Comparison of ENCODE assay signal across 8 cellular contexts in the genomic region with DNA sequence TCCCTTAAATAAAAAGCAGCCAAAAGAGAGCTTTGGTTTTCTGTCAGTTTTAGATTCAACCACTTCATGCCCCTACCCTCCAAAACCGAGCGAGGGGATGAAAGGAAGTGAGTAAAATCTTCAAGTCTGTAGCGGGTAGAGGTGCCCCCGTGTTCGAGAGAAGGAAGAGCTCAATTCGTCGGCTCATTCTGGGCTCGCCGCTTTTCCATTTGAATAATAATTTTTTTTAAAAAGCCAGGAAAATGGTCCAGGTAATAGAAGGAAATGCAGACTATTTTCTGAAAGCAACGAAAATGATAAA.
DNase-seq lines count a peak whose midpoint lies in the region; ATAC-seq, FAIRE-seq and TF ChIP-seq lines count a peak whose summit lies in the region.

No MANE protein-coding gene starts in this region.

- POLR2A ChIA-PET in HepG2 (lab: Yijun Ruan, JAX) = no interaction called here

- no peak for TF ChIP-seq EP300 in HepG2 (IDR thresholded peaks at IDR 0.05; ENCODE audit: low read depth in 2 of 2, low read length in 2 of 2)
- TF ChIP-seq EP300 in HepG2 (CRISPR knock-in tag; IDR thresholded peaks at IDR 0.05; ENCODE audit: borderline replicate concordance) = no peak

- WGBS in HepG2 (ENCODE audit: low lambda C conversion rate) = 16% methylated on average over 10 of the region's 10 CpGs
- 4% methylated on average over 10 of the region's 10 CpGs for WGBS in urinary bladder

- FAIRE-seq in HepG2 (lab: Jason Lieb, UNC) (no peak), HTR-8/SVneo (lab: Jason Lieb, UNC) (no peak)

- H3K4me3 ChIP-seq in HepG2 (replicated peaks in 1 of 3; ENCODE audit: insufficient read depth in 1 of 3, low read depth in 2 of 3, low read length in 3 of 3) (no peak overlapping the region), urinary bladder (ENCODE audit: low read depth, low read length) (peak overlapping the region; percentile 85)

- TF ChIP-seq POLR2A in HepG2 (IDR thresholded peaks at IDR 0.05; ENCODE audit: insufficient read depth in 1 of 2, low read depth in 2 of 2, low read length in 2 of 2) = no peak

- H3K27ac ChIP-seq in HepG2 (ENCODE audit: extremely low read length, insufficient read depth, low read length) = no peak overlapping the region
- no peak overlapping the region for H3K27ac ChIP-seq in urinary bladder (ENCODE audit: low read depth)

- H3K9me3 Mint-ChIP-seq in activated naive CD4-positive, alpha-beta T cell treated with anti-CD3 and anti-CD28 coated beads, Interleukin-2, amount 10 ng/mL, durations not matched to agents 7 days and 5 days = no peaks in the 10 kb centered on the region
- H3K9me3 Mint-ChIP-seq in activated naive CD8-positive, alpha-beta T cell (ENCODE audit: low read depth) = no peaks in the 10 kb centered on the region

- DNase-seq in activated naive CD4-positive, alpha-beta T cell treated with anti-CD3 and anti-CD28 coated beads, Interleukin-2, amount 10 ng/mL, durations not matched to agents 7 days and 5 days = no peak
- DNase-seq in activated naive CD4-positive, alpha-beta T cell treated with Interleukin-2 at 50 U/mL for 16 hours = no peak
- DNase-seq in HepG2 (ENCODE audit: low spot score) (no peak), HTR-8/SVneo (ENCODE audit: insufficient read length, low spot score) (no peak), NCI-H345 (lab: John Stamatoyannopoulos, UW) (no peak)

- TF ChIP-seq RAD21 in HepG2 (CRISPR knock-in tag; IDR thresholded peaks at IDR 0.05) = no peak

- no peaks in the 10 kb centered on the region for H3K36me3 Mint-ChIP-seq in activated naive CD4-positive, alpha-beta T cell treated with anti-CD3 and anti-CD28 coated beads, Interleukin-2, amount 10 ng/mL, durations not matched to agents 7 days and 5 days
- no peaks in the 10 kb centered on the region for H3K36me3 Mint-ChIP-seq in activated naive CD8-positive, alpha-beta T cell

- BruUV-seq in HepG2 (replicated peaks; lab: Mats Ljungman, UMichigan) = no TSS peak

- no peak overlapping the region for H3K4me2 ChIP-seq in HepG2 (ENCODE audit: low read depth, low read length)

- peaks cover 57% of the 10 kb centered on the region for H3K27me3 Mint-ChIP-seq in activated naive CD4-positive, alpha-beta T cell treated with anti-CD3 and anti-CD28 coated beads, Interleukin-2, amount 10 ng/mL, durations not matched to agents 7 days and 5 days
- H3K27me3 Mint-ChIP-seq in activated naive CD8-positive, alpha-beta T cell = peaks cover 25% of the 10 kb centered on the region

- no peaks in the 10 kb centered on the region for H3K36me3 ChIP-seq in HepG2 (replicated peaks in 1 of 2; ENCODE audit: control insufficient read depth in 1 of 2, insufficient read depth in 2 of 2, low read length in 2 of 2)
- no peaks in the 10 kb centered on the region for H3K36me3 ChIP-seq in urinary bladder (ENCODE audit: insufficient read depth)

- no peak for TF ChIP-seq CTCF in HepG2 (CRISPR knock-in tag; IDR thresholded peaks at IDR 0.05)

- peaks cover 6% of the 10 kb centered on the region for H3K4me1 Mint-ChIP-seq in activated naive CD4-positive, alpha-beta T cell treated with anti-CD3 and anti-CD28 coated beads, Interleukin-2, amount 10 ng/mL, durations not matched to agents 7 days and 5 days
- peaks cover 13% of the 10 kb centered on the region for H3K4me1 Mint-ChIP-seq in activated naive CD8-positive, alpha-beta T cell (ENCODE audit: low read depth)

- no peaks in the 10 kb centered on the region for H3K9me3 ChIP-seq in HepG2 (ENCODE audit: low read length)

- no peaks in the 10 kb centered on the region for H4K20me1 ChIP-seq in HepG2 (ENCODE audit: insufficient read depth, low read length)

- intact Hi-C loops in HepG2 (cut with micrococcal nuclease; ENCODE audit: unreplicated experiment) = loop anchor here (10.0 kb wide), 2 partner anchors 501 to 531 kb away; no protein-coding TSS in a partner anchor

- no peak overlapping the region for H3K27ac Mint-ChIP-seq in activated naive CD4-positive, alpha-beta T cell treated with anti-CD3 and anti-CD28 coated beads, Interleukin-2, amount 10 ng/mL, durations not matched to agents 7 days and 5 days
- no peak overlapping the region for H3K27ac Mint-ChIP-seq in activated naive CD8-positive, alpha-beta T cell

- H3K79me2 ChIP-seq in HepG2 (ENCODE audit: insufficient read depth, low read length) = no peaks in the 10 kb centered on the region

- peaks cover 6 to 36% of the 10 kb centered on the region in 2 experiments for H3K27me3 ChIP-seq in HepG2 (ENCODE audit: control insufficient read depth in 1 of 2, insufficient read depth in 2 of 2, low read length in 2 of 2)

- H3K4me1 ChIP-seq in HepG2 (ENCODE audit: insufficient read depth, low read length) (no peaks in the 10 kb centered on the region), urinary bladder (ENCODE audit: insufficient read depth) (peaks cover 2% of the 10 kb centered on the region)

- in situ Hi-C loops in HepG2 (cut with HindIII; ENCODE audit: extremely low pct_ligation_motif_present, low pct_unique_long_range_greater_than_20kb) = no loop called here

- H3K4me3 Mint-ChIP-seq in activated naive CD4-positive, alpha-beta T cell treated with anti-CD3 and anti-CD28 coated beads, Interleukin-2, amount 10 ng/mL, durations not matched to agents 7 days and 5 days = peak overlapping the region; percentile 68
- peak overlapping the region; percentile 88 for H3K4me3 Mint-ChIP-seq in activated naive CD8-positive, alpha-beta T cell

- CTCF ChIA-PET in activated naive CD4-positive, alpha-beta T cell treated with anti-CD3 and anti-CD28 coated beads, Interleukin-2, amount 10 ng/mL, durations not matched to agents 7 days and 5 days (lab: Charles Lee) = no interaction called here
- CTCF ChIA-PET in HepG2 (lab: Yijun Ruan, JAX; ENCODE audit: low intra/inter-chr PET ratio, low total read pairs) = no interaction called here

- H2AFZ ChIP-seq in HepG2 (ENCODE audit: low read length) = no peak overlapping the region

- no peak for ATAC-seq in HepG2
- no peak for ATAC-seq in HG03342 (IDR thresholded peaks at IDR 0.05; ENCODE audit: unreplicated experiment)

- H3K9ac ChIP-seq in HepG2 (ENCODE audit: insufficient read depth, low read depth, low read length) = no peak overlapping the region

TF ChIP-seq in HepG2, 621 proteins besides CTCF, POLR2A, EP300 and RAD21:
- TF ChIP-seq SKI (IDR thresholded peaks at IDR 0.05; ENCODE audit: partially characterized antibody) (no peak), ZNF543 (CRISPR knock-in tag; IDR thresholded peaks at IDR 0.05) (no peak), CBX2 (IDR thresholded peaks at IDR 0.05; ENCODE audit: low read depth, low read length) (peak; percentile 85; the same call in 1 of the 2 replicates), CBX2 (CRISPR knock-in tag; IDR thresholded peaks at IDR 0.05; ENCODE audit: low read depth) (no peak), ZNF75D (CRISPR knock-in tag; IDR thresholded peaks at IDR 0.05; ENCODE audit: borderline replicate concordance) (no peak), NAIF1 (CRISPR knock-in tag; IDR thresholded peaks at IDR 0.05; ENCODE audit: borderline replicate concordance) (no peak), ZSCAN20 (CRISPR knock-in tag; IDR thresholded peaks at IDR 0.05; ENCODE audit: borderline replicate concordance) (no peak)
